ENCODE assay signal across 19 cellular contexts in genomic region chr10:43344051-43344450, GRCh38. TPM values are rescaled to one million over a fixed set of nuclear protein-coding genes. Genes with fewer than 3 reads are reported as not detected.
"Had no signal": no experiment of that assay in that cellular context is flagged by ENCODE, and none has a peak within 500 bp of the region (broad histone marks: within the 10 kb centered on the region; RNA-seq: fewer than 3 reads in every experiment).

No MANE protein-coding gene starts in this region.

- H3K27me3 ChIP-seq: ascending aorta, dorsolateral prefrontal cortex, foreskin keratinocyte, pancreas had no signal

- H3K36me3 ChIP-seq: ascending aorta, esophagus squamous epithelium, heart right ventricle, pancreas, suprapubic skin had no signal

- H3K9me3 Mint-ChIP-seq: type B pancreatic cell had no signal

- H3K9me3 ChIP-seq: ascending aorta, esophagus squamous epithelium, heart right ventricle, pancreas, suprapubic skin had no signal

- H3K36me3 Mint-ChIP-seq: type B pancreatic cell had no signal

- DNase-seq: activated CD4-positive, alpha-beta T cell treated with anti-CD3 and anti-CD28 coated beads, Interleukin-2, amount 50 U/mL, for 48 hours; activated gamma-delta T cell; activated T-cell treated with anti-CD3 and anti-CD28 coated beads, Interleukin-2, amount 50 U/mL, for 48 hours; dorsolateral prefrontal cortex; esophagus squamous epithelium; foreskin keratinocyte; heart right ventricle; islet precursor cell; left ventricle myocardium superior; mesendoderm; stimulated activated CD4-positive, alpha-beta T cell treated with anti-CD3 and anti-CD28 coated beads, Interleukin-4, amount 100 ng/mL, for 1 hour; stimulated activated CD8-positive, alpha-beta memory T cell treated with anti-CD3 and anti-CD28 coated beads, Interleukin-4, amount 100 ng/mL, for 48 hours; stimulated activated naive CD8-positive, alpha-beta T cell treated with anti-CD3 and anti-CD28 coated beads, Interleukin-15, Interleukin-2, amounts not matched to agents 100 U/mL and 50 U/mL, for 24 hours; T-helper 17 cell had no signal

- H3K27ac ChIP-seq: ascending aorta, dorsolateral prefrontal cortex, esophagus squamous epithelium, foreskin keratinocyte, heart right ventricle, pancreas, suprapubic skin had no signal

- ATAC-seq: activated CD4-positive, CD25-positive, alpha-beta regulatory T cell treated with anti-CD3 and anti-CD28 coated beads, Interleukin-2, amount 50 U/mL, for 24 hours; foreskin keratinocyte; heart right ventricle; left ventricle myocardium superior; pancreas; stimulated activated naive CD8-positive, alpha-beta T cell treated with anti-CD3 and anti-CD28 coated beads, Interleukin-15, Interleukin-2, amounts not matched to agents 100 U/mL and 50 U/mL, for 24 hours; T-helper 17 cell had no signal

- H3K4me3 ChIP-seq: ascending aorta, dorsolateral prefrontal cortex, esophagus squamous epithelium, heart right ventricle, pancreas, suprapubic skin had no signal

- H3K4me3 Mint-ChIP-seq: T-helper 17 cell, type B pancreatic cell had no signal

- H3K27ac Mint-ChIP-seq: type B pancreatic cell had no signal

- H3K4me1 ChIP-seq: ascending aorta, pancreas had no signal

RNA-seq across cellular contexts. Expression of gene FXYD4, which starts 27.4 kb away (rescaled TPM):
- total RNA-seq: ascending aorta, esophagus squamous epithelium, foreskin keratinocyte, left ventricle myocardium superior, suprapubic skin, T-helper 17 cell had no signal
